Comparison of ENCODE assay signal across 17 cellular contexts in genomic region chr5:35030426-35030825, GRCh38. TPM values are rescaled to one million over a fixed set of nuclear protein-coding genes. Genes with fewer than 3 reads are reported as not detected.
A peak's percentile ranks its signal among the peaks of the same experiment; 100 is the strongest.
DNase-seq lines count a peak whose midpoint lies in the region; ATAC-seq, FAIRE-seq and TF ChIP-seq lines count a peak whose summit lies in the region.
"Had no signal": no experiment of that assay in that cellular context is flagged by ENCODE, and none has a peak within 500 bp of the region (broad histone marks: within the 10 kb centered on the region; RNA-seq: fewer than 3 reads in every experiment).

No MANE protein-coding gene starts in this region.

- no peak overlapping the region for H2BK20ac ChIP-seq in H1 (ENCODE audit: low read length)

- no peaks in the 10 kb centered on the region for H3K9me3 ChIP-seq in A673 (ENCODE audit: low read depth, low read length, poor library complexity, severe bottlenecking)
- no peaks in the 10 kb centered on the region for H3K9me3 ChIP-seq in HCT116 (ENCODE audit: control insufficient read depth in 1 of 2, insufficient read depth in 1 of 2, low read depth in 1 of 2, low read length in 2 of 2)
- no peaks in the 10 kb centered on the region for H3K9me3 ChIP-seq in H1 (ENCODE audit: insufficient read depth in 2 of 2, low read depth in 1 of 2, low read length in 1 of 2)
- no peaks in the 10 kb centered on the region for H3K9me3 ChIP-seq in left ventricle myocardium inferior (replicated peaks)
- H3K9me3 ChIP-seq: SJSA1 had no signal

- no peak overlapping the region for H4K91ac ChIP-seq in H1 (replicated peaks; ENCODE audit: insufficient read length, low read length)

- H2AFZ ChIP-seq in HCT116 (ENCODE audit: low read depth, low read length, poor library complexity, severe bottlenecking) = no peak overlapping the region
- no peak overlapping the region for H2AFZ ChIP-seq in H1 (ENCODE audit: low read length)

- no peak overlapping the region for H2BK5ac ChIP-seq in H1 (ENCODE audit: low read depth, low read length)

- H4K20me1 ChIP-seq in HCT116 (ENCODE audit: insufficient read depth) (no peaks in the 10 kb centered on the region), H1 (replicated peaks in 1 of 2; ENCODE audit: control insufficient read depth in 1 of 2, insufficient read depth in 2 of 2, low read length in 2 of 2) (no peaks in the 10 kb centered on the region)

- no peak for TF ChIP-seq RAD21 in HCT116 (IDR thresholded peaks at IDR 0.05; ENCODE audit: low read depth)
- peak; percentile 22 to 38; a peak in 3 of 4 replicates for TF ChIP-seq RAD21 in H1 (IDR thresholded peaks at IDR 0.05 in 1 of 2, conservative IDR thresholded peaks at IDR 0.05 in 1 of 2; ENCODE audit: low read depth in 2 of 2, low read length in 2 of 2)

- no peak overlapping the region for H3K14ac ChIP-seq in H1 (ENCODE audit: insufficient read length)

- TF ChIP-seq EP300 in H1 (IDR thresholded peaks at IDR 0.05; ENCODE audit: borderline replicate concordance in 1 of 2, low read depth in 2 of 2, low read length in 2 of 2) = no peak

- peak; percentile 6 for DNase-seq in A673 (ENCODE audit: low spot score)
- no peak for DNase-seq in HCT116 (ENCODE audit: low read depth, low spot score)
- DNase-seq in NOMO-1 (lab: John Stamatoyannopoulos, UW; ENCODE audit: unreplicated experiment in 2 of 2) = peak; percentile 89 to 99
- DNase-seq in H1 (ENCODE audit: low read depth in 1 of 2, low spot score in 2 of 2) = no peak
- DNase-seq in NCI-H2227 treated with DMSO at 0.1 percent for 48 hours (lab: John Stamatoyannopoulos, UW) = no peak
- DNase-seq in NCI-H187 treated with DMSO at 0.1 percent for 48 hours (lab: John Stamatoyannopoulos, UW) = no peak
- DNase-seq in left ventricle myocardium inferior = no peak
- DNase-seq: activated CD4-positive, alpha-beta T cell treated with anti-CD3 and anti-CD28 coated beads, Interleukin-2, amount 10 ng/mL, durations not matched to agents 24 days and 14 days; activated naive CD4-positive, alpha-beta T cell treated with Interleukin-2 at 50 U/mL for 16 hours; NCI-H1092 treated with DMSO at 0.1 percent for 48 hours; NCI-H82 had no signal

- H3K79me2 ChIP-seq in HCT116 (ENCODE audit: insufficient read depth, low read length) = no peaks in the 10 kb centered on the region
- H3K79me2 ChIP-seq in H1 (ENCODE audit: control insufficient read depth in 1 of 2, insufficient read depth in 2 of 2, low read length in 2 of 2) = no peaks in the 10 kb centered on the region

- no peak for FAIRE-seq in H1 (lab: Jason Lieb, UNC)
- FAIRE-seq: TTC549 had no signal

- H3K18ac ChIP-seq in H1 (ENCODE audit: extremely low read depth, low read length) = no peak overlapping the region

- CTCF ChIA-PET in A673 (lab: Charles Lee) (no interaction called here), HCT116 (lab: Charles Lee) (no interaction called here), H1 (lab: Charles Lee; ENCODE audit: partially characterized antibody) (interaction anchor here (1.2 to 2.1 kb wide), 2 partner anchors 27 to 140 kb away, joined by 3 to 6 read pairs; no protein-coding TSS in a partner anchor)

- H3K56ac ChIP-seq in H1 (replicated peaks; ENCODE audit: insufficient read length, low read depth, low read length) = no peak overlapping the region

- H3K4me3 ChIP-seq in A673 (ENCODE audit: low read depth, low read length, poor library complexity, severe bottlenecking) (no peak overlapping the region), HCT116 (replicated peaks in 1 of 2; ENCODE audit: low read depth in 1 of 2, low read length in 2 of 2) (no peak overlapping the region), H1 (ENCODE audit: extremely low read depth in 1 of 4, insufficient read depth in 2 of 4, low read depth in 3 of 4, low read length in 4 of 4) (no peak overlapping the region), left ventricle myocardium inferior (no peak overlapping the region)
- H3K4me3 ChIP-seq: lung, SJSA1 had no signal

- H3K27ac ChIP-seq in A673 (ENCODE audit: low read depth, low read length, poor library complexity, severe bottlenecking) = no peak overlapping the region
- H3K27ac ChIP-seq in HCT116 (ENCODE audit: low read depth, low read length) = no peak overlapping the region
- H3K27ac ChIP-seq in H1 (ENCODE audit: low read depth, low read length) = no peak overlapping the region
- no peak overlapping the region for H3K27ac ChIP-seq in left ventricle myocardium inferior (replicated peaks)
- H3K27ac ChIP-seq: epithelial cell of prostate, SJSA1 had no signal

- RAD21 ChIA-PET in HCT116 (lab: Charles Lee; ENCODE audit: low non-redundant PET in 1 of 2, low total read pairs in 2 of 2, uncharacterized antibody in 2 of 2, unreplicated experiment in 2 of 2) = no interaction called here

- H3K4ac ChIP-seq in H1 (replicated peaks; ENCODE audit: insufficient read length, low read depth, low read length) = no peak overlapping the region

- H3K23ac ChIP-seq in H1 (ENCODE audit: insufficient read length) = no peak overlapping the region

- no peak overlapping the region for H3K9ac ChIP-seq in HCT116 (ENCODE audit: low read length)
- H3K9ac ChIP-seq in H1 (replicated peaks in 1 of 4; ENCODE audit: extremely low read depth in 1 of 4, low read depth in 3 of 4, low read length in 3 of 4) = no peak overlapping the region

- no peak overlapping the region for H4K5ac ChIP-seq in H1 (ENCODE audit: insufficient read length, low read depth, low read length)

- H2AK5ac ChIP-seq in H1 (ENCODE audit: low read depth, low read length) = no peak overlapping the region

- H3K9me2 ChIP-seq in HCT116 (ENCODE audit: insufficient read depth) = no peaks in the 10 kb centered on the region

- BruUV-seq in A673 (replicated peaks; lab: Mats Ljungman, UMichigan) (no TSS peak), HCT116 (replicated peaks; lab: Mats Ljungman, UMichigan) (no TSS peak)

- no peaks in the 10 kb centered on the region for H3K79me1 ChIP-seq in H1 (ENCODE audit: low read depth, low read length)

- H2BK15ac ChIP-seq in H1 (ENCODE audit: low read length) = no peak overlapping the region

- no peak overlapping the region for H2BK12ac ChIP-seq in H1 (ENCODE audit: low read depth, low read length)

- no peak for TF ChIP-seq POLR2A in HCT116 (IDR thresholded peaks at IDR 0.05; ENCODE audit: borderline replicate concordance, extremely low read depth, insufficient read depth, insufficient read length)
- no peak for TF ChIP-seq POLR2A in H1 (IDR thresholded peaks at IDR 0.05; ENCODE audit: control extremely low read depth in 1 of 2, low read depth in 2 of 2, low read length in 2 of 2)

- no peak for TF ChIP-seq CTCF in A673 (conservative IDR thresholded peaks at IDR 0.05; ENCODE audit: low read depth, low read length)
- TF ChIP-seq CTCF in HCT116 (IDR thresholded peaks at IDR 0.05 in 2 of 3, conservative IDR thresholded peaks at IDR 0.05 in 1 of 3; ENCODE audit: borderline replicate concordance in 1 of 3, insufficient read depth in 1 of 3, low read depth in 2 of 3, low read length in 2 of 3) = no peak
- no peak for TF ChIP-seq CTCF in H1 (IDR thresholded peaks at IDR 0.05; ENCODE audit: control extremely low read depth in 1 of 3, insufficient read depth in 1 of 3, low read depth in 1 of 3, low read length in 3 of 3)
- no peak for TF ChIP-seq CTCF in left ventricle myocardium inferior (IDR thresholded peaks at IDR 0.05; ENCODE audit: borderline replicate concordance)

- no peaks in the 10 kb centered on the region for H3K4me1 ChIP-seq in A673 (ENCODE audit: insufficient read depth, low read length, poor library complexity, severe bottlenecking)
- H3K4me1 ChIP-seq in HCT116 (ENCODE audit: control insufficient read depth in 1 of 2, insufficient read depth in 2 of 2, low read length in 2 of 2) = no peaks in the 10 kb centered on the region
- H3K4me1 ChIP-seq in H1 (replicated peaks in 1 of 4; ENCODE audit: control insufficient read depth in 3 of 4, insufficient read depth in 4 of 4, low read length in 3 of 4) = peaks cover 0 to 3% (median 0%) of the 10 kb centered on the region in 4 experiments; a peak in 2 of 7 replicates
- H3K4me1 ChIP-seq in left ventricle myocardium inferior = no peaks in the 10 kb centered on the region
- H3K4me1 ChIP-seq: SJSA1 had no signal

- no peak overlapping the region for H4K8ac ChIP-seq in H1 (ENCODE audit: extremely low read depth, insufficient read depth, low read length)

- intact Hi-C loops in A673 (cut with micrococcal nuclease; ENCODE audit: unreplicated experiment) (no loop called here), HCT116 (cut with micrococcal nuclease) (no loop called here), left ventricle myocardium inferior (cut with micrococcal nuclease) (no loop called here)

- H3K36me3 ChIP-seq in A673 (ENCODE audit: insufficient read depth, low read length, poor library complexity, severe bottlenecking) (no peaks in the 10 kb centered on the region), HCT116 (ENCODE audit: control insufficient read depth in 1 of 2, insufficient read depth in 2 of 2, low read length in 2 of 2) (no peaks in the 10 kb centered on the region), H1 (ENCODE audit: control insufficient read depth in 2 of 4, insufficient read depth in 4 of 4, low read length in 3 of 4) (no peaks in the 10 kb centered on the region), left ventricle myocardium inferior (no peaks in the 10 kb centered on the region)
- H3K36me3 ChIP-seq: SJSA1 had no signal

- H3K23me2 ChIP-seq in H1 (ENCODE audit: low read depth, low read length) = no peaks in the 10 kb centered on the region

- no peak overlapping the region for H2BK120ac ChIP-seq in H1 (replicated peaks; ENCODE audit: low read depth, low read length)

- H3K4me2 ChIP-seq in HCT116 (ENCODE audit: low read length) = no peak overlapping the region
- no peak overlapping the region for H3K4me2 ChIP-seq in H1 (ENCODE audit: insufficient read depth in 1 of 2, low read depth in 2 of 2, low read length in 2 of 2)

- H3K27me3 ChIP-seq in A673 (replicated peaks; ENCODE audit: insufficient read depth, low read depth, low read length, poor library complexity) = no peaks in the 10 kb centered on the region
- peaks cover 68% of the 10 kb centered on the region for H3K27me3 ChIP-seq in HCT116 (ENCODE audit: insufficient read depth, low read length)
- H3K27me3 ChIP-seq in H1 (replicated peaks in 1 of 4; ENCODE audit: control insufficient read depth in 3 of 4, extremely low read depth in 1 of 4, insufficient read depth in 3 of 4, low read length in 3 of 4) = no peaks in the 10 kb centered on the region
- peaks cover 78% of the 10 kb centered on the region for H3K27me3 ChIP-seq in left ventricle myocardium inferior (ENCODE audit: low read depth)

- 80% methylated on average over 7 of the region's 7 CpGs; no CpG with 5 or more reads in 1 of the 2 experiments for WGBS in H1 (ENCODE audit: extremely low coverage in 1 of 2, insufficient coverage in 1 of 2, insufficient read length in 1 of 2, insufficient replicate concordance in 2 of 2, low coverage in 1 of 2, low lambda C conversion rate in 2 of 2, missing lambda C conversion rate in 1 of 2), 2 experiments

- peak; percentile 55; the same call in 1 of the 2 replicates for ATAC-seq in HCT116
- no peak for ATAC-seq in GM18868 (IDR thresholded peaks at IDR 0.05; ENCODE audit: unreplicated experiment)

- POLR2A ChIA-PET in A673 (lab: Charles Lee; ENCODE audit: low non-redundant PET) (no interaction called here), HCT116 (lab: Charles Lee) (no interaction called here), H1 (lab: Charles Lee; ENCODE audit: partially characterized antibody) (no interaction called here)

RNA-seq across cellular contexts. Expression of gene AGXT2, which starts 17.3 kb away (rescaled TPM):
- total RNA-seq in A673 (2021) (not detected in 2 replicates), HCT116 (2021; ENCODE audit: unreplicated experiment) (not detected), left ventricle myocardium inferior (not detected)
- polyA plus RNA-seq in HCT116 (2012) = not detected in 2 replicates
- total RNA-seq in H1 (2021; fragmentation: NEBNext Ultra II Directional; extraction: Animal tissue kit (Norgen Biotek cat#: 25700)) = not detected in 2 replicates
- not detected in 2 replicates for polyA plus RNA-seq in H1 (2011; rRNA removed)
- polyA plus RNA-seq in H1 (2011; cell fraction: cytosol; rRNA removed) = not detected
- polyA plus RNA-seq in H1 (2011; cell fraction: nucleus; rRNA removed) = not detected
- polyA plus RNA-seq in H1 (2012, experiment 1 of 2) = not detected in 4 replicates
- not detected for polyA plus RNA-seq in H1 (2012, experiment 2 of 2)
- not detected for polyA plus RNA-seq in H1 (2013, experiment 1 of 2)
- polyA plus RNA-seq in H1 (2013, experiment 2 of 2) = not detected
- not detected in 2 replicates for polyA minus RNA-seq in H1 (2011; rRNA and poly(A)+ RNA removed)
- not detected for polyA minus RNA-seq in H1 (2011; cell fraction: cytosol; rRNA and poly(A)+ RNA removed)
- not detected for polyA minus RNA-seq in H1 (2011; cell fraction: nucleus; rRNA and poly(A)+ RNA removed)
- total RNA-seq: activated CD4-positive, alpha-beta T cell treated with anti-CD3 and anti-CD28 coated beads, Interleukin-2, amount 10 ng/mL, durations not matched to agents 24 days and 14 days; lung; SJSA1; urinary bladder had no signal
- polyA plus RNA-seq: lung had no signal

Comparison
In these comparisons a context has a peak if more than half of its experiments do, and no peak if none do; other contexts are left out.
1. DNase-seq: peak in A673 (single experiment) and NOMO-1 (2 of 2); none in HCT116 (single experiment), H1 (0 of 2), NCI-H2227 treated with DMSO at 0.1 percent for 48 hours (single experiment), NCI-H187 treated with DMSO at 0.1 percent for 48 hours (single experiment) and left ventricle myocardium inferior (single experiment).